10 cellular contexts compared by ENCODE assay signal in the genomic region with DNA sequence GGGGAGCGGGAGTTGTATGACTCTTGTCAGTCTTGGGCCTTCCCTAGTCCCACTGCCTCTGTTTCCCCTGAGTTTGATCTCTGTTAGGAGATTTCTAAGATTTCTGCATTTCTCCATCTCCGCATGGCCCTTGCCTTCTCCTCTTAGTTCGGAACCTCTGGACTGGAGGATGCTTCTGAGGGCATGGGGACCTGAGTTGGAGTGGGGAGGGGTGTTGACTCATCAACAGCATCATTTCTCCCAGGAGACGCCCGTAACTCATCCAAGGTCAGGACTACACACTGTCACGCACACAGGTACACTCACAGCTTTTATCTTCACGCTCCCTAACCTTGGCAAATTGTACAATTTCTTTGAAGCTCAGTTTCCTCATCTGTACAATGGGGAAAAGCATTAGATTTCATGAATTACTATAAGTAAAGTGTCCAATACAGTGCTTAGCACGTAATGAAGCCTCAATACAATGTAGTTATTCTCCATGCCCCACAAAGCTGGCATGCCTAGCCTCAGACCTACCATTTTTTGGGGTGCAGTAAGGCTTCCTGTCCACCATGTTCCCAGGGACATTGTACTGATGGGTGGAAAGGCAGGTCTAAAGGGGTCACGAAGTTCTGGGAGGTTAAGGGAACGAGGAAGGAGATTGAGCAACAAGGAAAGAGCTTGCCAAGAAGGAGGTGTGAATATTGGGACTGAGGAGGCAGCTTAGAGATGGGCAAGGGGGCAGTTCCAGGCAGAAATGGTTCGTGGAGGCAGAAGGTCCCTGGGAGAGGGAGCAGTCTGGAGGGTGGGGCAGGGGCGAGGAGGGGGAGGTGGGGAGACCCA. TPM values are rescaled to one million over a fixed set of nuclear protein-coding genes. Genes with fewer than 3 reads are reported as not detected.
DNase-seq lines count a peak whose midpoint lies in the region; ATAC-seq and TF ChIP-seq lines count a peak whose summit lies in the region.
"Had no signal": no experiment of that assay in that cellular context is flagged by ENCODE, and none has a peak within 500 bp of the region (broad histone marks: within the 10 kb centered on the region; RNA-seq: fewer than 3 reads in every experiment).

No MANE protein-coding gene starts in this region.

- peaks cover 17% of the 10 kb centered on the region for H3K27me3 ChIP-seq in CD4-positive, alpha-beta T cell (ENCODE audit: control insufficient read depth, insufficient read depth, low read length)
- peaks cover 21% of the 10 kb centered on the region for H3K27me3 ChIP-seq in effector memory CD4-positive, alpha-beta T cell (replicated peaks; ENCODE audit: control insufficient read depth, insufficient read depth, low read length, poor library complexity, severe bottlenecking)
- no peaks in the 10 kb centered on the region for H3K27me3 ChIP-seq in parathyroid adenoma (ENCODE audit: control insufficient read depth, insufficient read depth, low read length)

- peak overlapping the region; percentile 19 for H3K4me3 ChIP-seq in effector memory CD4-positive, alpha-beta T cell (ENCODE audit: insufficient read depth, low read depth, low read length, poor library complexity, severe bottlenecking)
- no peak overlapping the region for H3K4me3 ChIP-seq in parathyroid adenoma (ENCODE audit: low read depth, low read length)

- peaks cover 5% of the 10 kb centered on the region for H3K79me2 ChIP-seq in parathyroid adenoma

- H3K9me3 Mint-ChIP-seq in CD4-positive, alpha-beta T cell: no peaks in the 10 kb centered on the region
- no peaks in the 10 kb centered on the region for H3K9me3 Mint-ChIP-seq in progenitor cell of endocrine pancreas (ENCODE audit: low read depth)

- no peak overlapping the region for H2AFZ ChIP-seq in parathyroid adenoma

- no peaks in the 10 kb centered on the region for H3K9me3 ChIP-seq in CD4-positive, alpha-beta T cell (ENCODE audit: control insufficient read depth, low read length)
- H3K9me3 ChIP-seq in effector memory CD4-positive, alpha-beta T cell (ENCODE audit: control insufficient read depth, low read length): no peaks in the 10 kb centered on the region
- no peaks in the 10 kb centered on the region for H3K9me3 ChIP-seq in parathyroid adenoma (ENCODE audit: control insufficient read depth, low read length)

- H3K9ac ChIP-seq in parathyroid adenoma: no peak overlapping the region

- H3K4me1 ChIP-seq in effector memory CD4-positive, alpha-beta T cell (ENCODE audit: control insufficient read depth, insufficient read depth, low read length, poor library complexity, severe bottlenecking): peaks cover 41% of the 10 kb centered on the region
- H3K4me1 ChIP-seq in parathyroid adenoma: peaks cover 27% of the 10 kb centered on the region

- no peak overlapping the region for H3K4me2 ChIP-seq in parathyroid adenoma (ENCODE audit: low read length)

- no peak overlapping the region for H3K27ac ChIP-seq in CD4-positive, alpha-beta T cell (ENCODE audit: low read depth, low read length)
- H3K27ac ChIP-seq in effector memory CD4-positive, alpha-beta T cell (ENCODE audit: insufficient read depth, low read length, poor library complexity, severe bottlenecking): no peak overlapping the region
- H3K27ac ChIP-seq in parathyroid adenoma: peak overlapping the region; percentile 50

- H3K36me3 ChIP-seq in effector memory CD4-positive, alpha-beta T cell (ENCODE audit: control insufficient read depth, insufficient read depth, low read length): no peaks in the 10 kb centered on the region
- H3K36me3 ChIP-seq in parathyroid adenoma (ENCODE audit: control insufficient read depth, insufficient read depth, low read length): no peaks in the 10 kb centered on the region

- DNase-seq in CD4-positive, alpha-beta T cell: no peak
- DNase-seq in effector memory CD4-positive, alpha-beta T cell: no peak
- DNase-seq in progenitor cell of endocrine pancreas (ENCODE audit: low spot score, unreplicated experiment) (no peak), NCI-H146 (lab: John Stamatoyannopoulos, UW) (no peak)
- DNase-seq: KG1, NCI-H748 treated with DMSO at 0.1 percent for 48 hours had no signal

- no peak for ATAC-seq in CD4-positive, alpha-beta T cell (ENCODE audit: poor library complexity)
- no peak for ATAC-seq in GM18498 (IDR thresholded peaks at IDR 0.05; ENCODE audit: unreplicated experiment)
- no peak for ATAC-seq in GM18909 (IDR thresholded peaks at IDR 0.05; ENCODE audit: poor library complexity, unreplicated experiment)

- H3K36me3 Mint-ChIP-seq in CD4-positive, alpha-beta T cell (ENCODE audit: low read depth): no peaks in the 10 kb centered on the region
- peaks cover 26% of the 10 kb centered on the region for H3K36me3 Mint-ChIP-seq in progenitor cell of endocrine pancreas (ENCODE audit: insufficient read depth)

- H3K27me3 Mint-ChIP-seq in CD4-positive, alpha-beta T cell: peaks cover 69% of the 10 kb centered on the region
- peaks cover 52% of the 10 kb centered on the region for H3K27me3 Mint-ChIP-seq in progenitor cell of endocrine pancreas

- no peak for TF ChIP-seq CTCF in CD4-positive, alpha-beta T cell (IDR thresholded peaks at IDR 0.05)
- TF ChIP-seq CTCF in parathyroid adenoma (IDR thresholded peaks at IDR 0.05) (no peak), progenitor cell of endocrine pancreas (IDR thresholded peaks at IDR 0.05; ENCODE audit: unreplicated experiment) (no peak)

- peak overlapping the region; percentile 40 for H3K27ac Mint-ChIP-seq in CD4-positive, alpha-beta T cell
- no peak overlapping the region for H3K27ac Mint-ChIP-seq in progenitor cell of endocrine pancreas

- peaks cover 64% of the 10 kb centered on the region for H3K4me1 Mint-ChIP-seq in CD4-positive, alpha-beta T cell (ENCODE audit: low read depth)
- H3K4me1 Mint-ChIP-seq in progenitor cell of endocrine pancreas (ENCODE audit: low read depth): peaks cover 49% of the 10 kb centered on the region

- CTCF ChIA-PET in CD4-positive, alpha-beta T cell (lab: Charles Lee): no interaction called here

- intact Hi-C loops in CD4-positive, alpha-beta T cell (cut with DNase I, micrococcal nuclease): no loop called here

- POLR2A ChIA-PET in CD4-positive, alpha-beta T cell (lab: Charles Lee): interaction anchor here (1.4 to 4.0 kb wide), 3 partner anchors 9 to 20 kb away, joined by 4 to 15 read pairs (median 9); a partner anchor contains a TSS

- H3K4me3 Mint-ChIP-seq in CD4-positive, alpha-beta T cell: peak overlapping the region; percentile 87
- no peak overlapping the region for H3K4me3 Mint-ChIP-seq in progenitor cell of endocrine pancreas (ENCODE audit: low read depth)

TF ChIP-seq in PFSK-1, 5 proteins besides CTCF, POLR2A, EP300 and RAD21:
- TF ChIP-seq POLR2AphosphoS5 (IDR thresholded peaks at IDR 0.05; ENCODE audit: low read depth, low read length) (peak; percentile 18; the same call in 1 of the 2 replicates), FOXP2 (optimal IDR thresholded peaks at IDR 0.05; ENCODE audit: borderline replicate concordance, extremely low read depth, extremely low read length, insufficient read depth) (no peak)

RNA-seq across cellular contexts. Expression of a gene that starts 0.6 kb away (rescaled TPM):
- 1 to 10 TPM in 1 of 2 experiments, under 1 TPM in 1; 0.82 to 1.4 TPM for total RNA-seq in CD4-positive, alpha-beta T cell
- 0.40 TPM for polyA plus RNA-seq in PFSK-1 (2012; ENCODE audit: insufficient read length, low read depth)
- 2.2 and 2.5 TPM in 2 replicates for total RNA-seq in progenitor cell of endocrine pancreas

RNA-seq across cellular contexts. Expression of a gene that starts 5.6 kb away (rescaled TPM):
- 1 to 10 TPM; 1.5 to 1.9 TPM for total RNA-seq in CD4-positive, alpha-beta T cell
- 359 TPM for polyA plus RNA-seq in PFSK-1 (2012; ENCODE audit: insufficient read length, low read depth)
- total RNA-seq in progenitor cell of endocrine pancreas: 414 and 480 TPM in 2 replicates

RNA-seq across cellular contexts. Expression of a gene that starts 17.6 kb away (rescaled TPM):
- total RNA-seq in CD4-positive, alpha-beta T cell: 100 to 1,000 TPM; 134 to 136 TPM
- 0.21 TPM for polyA plus RNA-seq in PFSK-1 (2012; ENCODE audit: insufficient read length, low read depth)
- total RNA-seq in progenitor cell of endocrine pancreas: 1.5 and 2.1 TPM in 2 replicates

RNA-seq across cellular contexts. Expression of a gene that starts 18.8 kb away (rescaled TPM):
- 100 to 1,000 TPM; 114 to 121 TPM for total RNA-seq in CD4-positive, alpha-beta T cell
- 364 TPM for polyA plus RNA-seq in PFSK-1 (2012; ENCODE audit: insufficient read length, low read depth)
- total RNA-seq in progenitor cell of endocrine pancreas: 281 and 305 TPM in 2 replicates

RNA-seq across cellular contexts. Expression of a gene that starts 47.9 kb away (rescaled TPM):
- 1 to 10 TPM; 9.4 to 9.6 TPM for total RNA-seq in CD4-positive, alpha-beta T cell
- polyA plus RNA-seq in PFSK-1 (2012; ENCODE audit: insufficient read length, low read depth): 126 TPM
- 42.6 and 45.5 TPM in 2 replicates for total RNA-seq in progenitor cell of endocrine pancreas

Comparison
In these comparisons a context has a peak if more than half of its experiments do, and no peak if none do; other contexts are left out.
1. RNA of a gene that starts 5.6 kb away (total RNA-seq): 414 to 480 TPM in progenitor cell of endocrine pancreas; 1.5 to 1.9 TPM in CD4-positive, alpha-beta T cell; every median in the first group is over 100 times any median in the second.
2. RNA of a gene that starts 17.6 kb away (total RNA-seq): 134 to 136 TPM in CD4-positive, alpha-beta T cell; 1.5 to 2.1 TPM in progenitor cell of endocrine pancreas; every median in the first group is over 10 times any median in the second.